Comparison of ENCODE assay signal across 15 cellular contexts in genomic region chr10:66748217-66748616, GRCh38.
DNase-seq lines count a peak whose midpoint lies in the region; ATAC-seq and TF ChIP-seq lines count a peak whose summit lies in the region.
"Had no signal": no experiment of that assay in that cellular context is flagged by ENCODE, and none has a peak within 500 bp of the region (broad histone marks: within the 10 kb centered on the region; RNA-seq: fewer than 3 reads in every experiment).

No MANE protein-coding gene starts in this region.

- H2AFZ ChIP-seq in PC-3 (ENCODE audit: low read length), result peak overlapping the region; percentile 13; the same call in 1 of the 2 replicates

- peak; percentile 60 for TF ChIP-seq CTCF in PC-3 (conservative IDR thresholded peaks at IDR 0.05; ENCODE audit: low read depth, low read length)
- peak; percentile 68 for TF ChIP-seq CTCF in chondrocyte (IDR thresholded peaks at IDR 0.05)
- TF ChIP-seq CTCF in nephron (IDR thresholded peaks at IDR 0.05; ENCODE audit: unreplicated experiment in 3 of 3), result peak in 2 of 3 experiments; percentile 10 to 24

- H3K79me2 ChIP-seq in PC-3 (ENCODE audit: low read length), result no peaks in the 10 kb centered on the region

- DNase-seq in ELR (ENCODE audit: low read depth), result peak; percentile 19
- DNase-seq in PC-3, result peak; percentile 52
- no peak for DNase-seq in chondrocyte (ENCODE audit: low spot score)
- no peak for DNase-seq in cerebellar cortex (ENCODE audit: low spot score)
- no peak for DNase-seq in RKO (ENCODE audit: low spot score)
- no peak for DNase-seq in activated CD4-positive, alpha-beta T cell treated with anti-CD3 and anti-CD28 coated beads, Interleukin-2, amount 10 ng/mL, durations not matched to agents 24 days and 14 days
- DNase-seq: CD8-positive, alpha-beta T cell; DND-41; H7; NCI-H1048; NCI-H526 treated with DMSO at 0.1 percent for 48 hours had no signal

- H3K36me3 Mint-ChIP-seq in chondrocyte (ENCODE audit: low read depth) (no peaks in the 10 kb centered on the region), nephron (ENCODE audit: low read depth) (no peaks in the 10 kb centered on the region)
- no peaks in the 10 kb centered on the region for H3K36me3 Mint-ChIP-seq in activated CD4-positive, alpha-beta T cell treated with anti-CD3 and anti-CD28 coated beads, Interleukin-2, amount 10 ng/mL, durations not matched to agents 24 days and 14 days (ENCODE audit: low read depth)
- H3K36me3 Mint-ChIP-seq: CD8-positive, alpha-beta T cell had no signal

- H3K9me3 ChIP-seq in PC-3 (ENCODE audit: low read length), result no peaks in the 10 kb centered on the region

- peak overlapping the region; percentile 89 for H3K27ac Mint-ChIP-seq in chondrocyte (ENCODE audit: unreplicated experiment)
- no peak overlapping the region for H3K27ac Mint-ChIP-seq in nephron
- no peak overlapping the region for H3K27ac Mint-ChIP-seq in activated CD4-positive, alpha-beta T cell treated with anti-CD3 and anti-CD28 coated beads, Interleukin-2, amount 10 ng/mL, durations not matched to agents 24 days and 14 days
- H3K27ac Mint-ChIP-seq: B cell; CD8-positive, alpha-beta T cell had no signal

- H3K4me2 ChIP-seq in PC-3 (ENCODE audit: low read length), result peak overlapping the region; percentile 47

- peaks cover 4% of the 10 kb centered on the region for H3F3A ChIP-seq in PC-3 (ENCODE audit: low read length, unreplicated experiment)

- CTCF ChIA-PET in PC-3 (lab: Charles Lee), result interaction anchor here (1.0 to 1.9 kb wide), 4 partner anchors 79 to 773 kb away, joined by 3 to 17 read pairs (median 5); partner anchors contain the start of gene LRRTM3

- ATAC-seq in PC-3 (no peak), GM19397 (IDR thresholded peaks at IDR 0.05; ENCODE audit: unreplicated experiment) (no peak)
- ATAC-seq: CD8-positive, alpha-beta T cell had no signal

- POLR2A ChIA-PET in PC-3 (lab: Charles Lee; ENCODE audit: unreplicated experiment), result no interaction called here

- H3K4me1 ChIP-seq in PC-3 (ENCODE audit: insufficient read depth, low read length), result peaks cover 31% of the 10 kb centered on the region

- no peaks in the 10 kb centered on the region for H3K36me3 ChIP-seq in PC-3 (ENCODE audit: low read depth, low read length)

- H3K4me3 ChIP-seq in PC-3 (ENCODE audit: low read length), result no peak overlapping the region
- H3K4me3 ChIP-seq: SK-N-MC had no signal

- H3K4me1 Mint-ChIP-seq in chondrocyte (ENCODE audit: low read depth), result peaks cover 25% of the 10 kb centered on the region
- no peaks in the 10 kb centered on the region for H3K4me1 Mint-ChIP-seq in nephron
- no peaks in the 10 kb centered on the region for H3K4me1 Mint-ChIP-seq in activated CD4-positive, alpha-beta T cell treated with anti-CD3 and anti-CD28 coated beads, Interleukin-2, amount 10 ng/mL, durations not matched to agents 24 days and 14 days
- H3K4me1 Mint-ChIP-seq: B cell had no signal

- peak overlapping the region; percentile 3 for H3K9ac ChIP-seq in PC-3 (ENCODE audit: low read length)

- no peaks in the 10 kb centered on the region for H3K27me3 ChIP-seq in PC-3 (ENCODE audit: low read length)

- no peak overlapping the region for H3K4me3 Mint-ChIP-seq in chondrocyte (ENCODE audit: unreplicated experiment)
- H3K4me3 Mint-ChIP-seq in nephron, result no peak overlapping the region
- no peak overlapping the region for H3K4me3 Mint-ChIP-seq in activated CD4-positive, alpha-beta T cell treated with anti-CD3 and anti-CD28 coated beads, Interleukin-2, amount 10 ng/mL, durations not matched to agents 24 days and 14 days
- H3K4me3 Mint-ChIP-seq: B cell; CD8-positive, alpha-beta T cell had no signal

- H3K27ac ChIP-seq in PC-3 (ENCODE audit: low read length), result peak overlapping the region; percentile 68
- H3K27ac ChIP-seq: SK-N-MC had no signal

- H4K20me1 ChIP-seq in PC-3 (ENCODE audit: low read length), result no peaks in the 10 kb centered on the region

- H3K9me2 ChIP-seq in PC-3 (replicated peaks; ENCODE audit: low read length), result no peaks in the 10 kb centered on the region

- H3K27me3 Mint-ChIP-seq in chondrocyte (ENCODE audit: low read depth) (no peaks in the 10 kb centered on the region), nephron (ENCODE audit: low read depth) (no peaks in the 10 kb centered on the region)
- H3K27me3 Mint-ChIP-seq in activated CD4-positive, alpha-beta T cell treated with anti-CD3 and anti-CD28 coated beads, Interleukin-2, amount 10 ng/mL, durations not matched to agents 24 days and 14 days, result no peaks in the 10 kb centered on the region
- H3K27me3 Mint-ChIP-seq: B cell had no signal

- H3K9me3 Mint-ChIP-seq in chondrocyte (ENCODE audit: low read depth) (peaks cover 4% of the 10 kb centered on the region), nephron (no peaks in the 10 kb centered on the region)
- H3K9me3 Mint-ChIP-seq in activated CD4-positive, alpha-beta T cell treated with anti-CD3 and anti-CD28 coated beads, Interleukin-2, amount 10 ng/mL, durations not matched to agents 24 days and 14 days, result no peaks in the 10 kb centered on the region

- no TSS peak for BruUV-seq in PC-3 (replicated peaks; lab: Mats Ljungman, UMichigan)

- intact Hi-C loops in PC-3 (cut with micrococcal nuclease), result loop anchor here (5.0 kb wide), 1 partner anchor 471 kb away; no protein-coding TSS in a partner anchor
- intact Hi-C loops in activated CD4-positive, alpha-beta T cell treated with anti-CD3 and anti-CD28 coated beads, Interleukin-2, amount 10 ng/mL, durations not matched to agents 24 days and 14 days (cut with micrococcal nuclease), result no loop called here

Comparison
In these comparisons a context has a peak if more than half of its experiments do, and no peak if none do; other contexts are left out.
1. DNase-seq: peak in ELR (single experiment) and PC-3 (single experiment); none in chondrocyte (single experiment), cerebellar cortex (single experiment), RKO (single experiment) and activated CD4-positive, alpha-beta T cell treated with anti-CD3 and anti-CD28 coated beads, Interleukin-2, amount 10 ng/mL, durations not matched to agents 24 days and 14 days (single experiment).
2. CTCF ChIP-seq: peak in every context shown above with its lines; median percentile 68 in chondrocyte; 60 in PC-3; 17 in nephron.